9 cellular contexts compared by ENCODE assay signal in the genomic region with DNA sequence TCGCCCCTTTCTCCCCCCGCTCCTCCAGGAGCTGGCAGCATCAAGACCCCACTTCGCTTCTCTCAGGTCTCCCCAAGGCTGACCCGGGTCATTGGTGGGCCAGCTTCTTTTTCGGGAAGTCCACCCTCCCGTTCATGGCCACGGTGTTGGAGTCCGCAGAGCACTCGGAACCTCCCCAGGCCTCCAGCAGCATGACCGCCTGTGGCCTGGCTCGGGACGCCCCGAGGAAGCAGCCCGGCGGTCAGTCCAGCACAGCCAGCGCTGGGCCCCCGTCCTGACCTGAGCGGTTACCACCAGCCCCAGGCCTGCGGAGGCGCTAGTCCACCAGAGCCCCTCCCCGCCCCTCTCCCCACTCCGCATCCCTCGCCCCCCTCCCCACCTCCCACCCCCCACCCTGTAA. TPM values are rescaled to one million over a fixed set of nuclear protein-coding genes. Genes with fewer than 3 reads are reported as not detected.
DNase-seq lines count a peak whose midpoint lies in the region; ATAC-seq and TF ChIP-seq lines count a peak whose summit lies in the region.
"Had no signal": no experiment of that assay in that cellular context is flagged by ENCODE, and none has a peak within 500 bp of the region (broad histone marks: within the 10 kb centered on the region; RNA-seq: fewer than 3 reads in every experiment).

No MANE protein-coding gene starts in this region.

- CTCF ChIA-PET in mammary epithelial cell (lab: Charles Lee; ENCODE audit: low non-redundant PET): interaction anchor here (0.6 kb wide), 1 partner anchor 13 kb away, joined by 3 read pairs; no protein-coding TSS in a partner anchor

- peaks cover 5% of the 10 kb centered on the region for H3K9me3 ChIP-seq in mammary epithelial cell (replicated peaks; ENCODE audit: insufficient read depth, low read length)
- no peaks in the 10 kb centered on the region for H3K9me3 ChIP-seq in liver (ENCODE audit: control insufficient read depth in 4 of 4, low read length in 3 of 4)
- H3K9me3 ChIP-seq in thoracic aorta: no peaks in the 10 kb centered on the region

- H3K9ac ChIP-seq in mammary epithelial cell (ENCODE audit: insufficient read depth, low read length) (peak overlapping the region; percentile 66), liver (ENCODE audit: low read depth in 1 of 2, low read length in 2 of 2) (no peak overlapping the region)

- peak overlapping the region; percentile 98 for H3K4me2 ChIP-seq in mammary epithelial cell (ENCODE audit: insufficient read depth, low read depth, low read length)

- H4K20me1 ChIP-seq in mammary epithelial cell (ENCODE audit: insufficient read depth, low read length): peaks cover 4% of the 10 kb centered on the region

- peaks cover 28% of the 10 kb centered on the region for H3K79me2 ChIP-seq in mammary epithelial cell (ENCODE audit: insufficient read depth, low read length)

- H3K36me3 ChIP-seq in mammary epithelial cell (ENCODE audit: insufficient read depth, low read length) (peaks cover 4% of the 10 kb centered on the region), liver (ENCODE audit: control insufficient read depth in 4 of 4, insufficient read depth in 3 of 4, low read depth in 1 of 4, low read length in 3 of 4) (no peaks in the 10 kb centered on the region), thoracic aorta (peaks cover 7% of the 10 kb centered on the region)

- H3K9me3 Mint-ChIP-seq in activated CD4-positive, alpha-beta T cell treated with anti-CD3 and anti-CD28 coated beads, Interleukin-2, amount 10 ng/mL, durations not matched to agents 24 days and 14 days: peaks cover 3% of the 10 kb centered on the region

- peaks cover 5% of the 10 kb centered on the region for H3K27me3 Mint-ChIP-seq in activated CD4-positive, alpha-beta T cell treated with anti-CD3 and anti-CD28 coated beads, Interleukin-2, amount 10 ng/mL, durations not matched to agents 24 days and 14 days

- no peak for ATAC-seq in thoracic aorta (ENCODE audit: insufficient number of reproducible peaks, low FRiP score, low read depth)

- H3K4me3 Mint-ChIP-seq in activated CD4-positive, alpha-beta T cell treated with anti-CD3 and anti-CD28 coated beads, Interleukin-2, amount 10 ng/mL, durations not matched to agents 24 days and 14 days: peak overlapping the region; percentile 83

- H3K27ac ChIP-seq in mammary epithelial cell (ENCODE audit: insufficient read depth, low read depth, low read length): peak overlapping the region; percentile 52
- no peak overlapping the region for H3K27ac ChIP-seq in liver (ENCODE audit: low read depth in 1 of 2, low read length in 2 of 2)
- no peak overlapping the region for H3K27ac ChIP-seq in thoracic aorta

- H2AFZ ChIP-seq in mammary epithelial cell (ENCODE audit: low read depth, low read length): no peak overlapping the region

- no peak for TF ChIP-seq CTCF in mammary epithelial cell (conservative IDR thresholded peaks at IDR 0.05 in 1 of 2, IDR thresholded peaks at IDR 0.05 in 1 of 2; ENCODE audit: extremely low read depth in 1 of 2, insufficient read depth in 1 of 2, low read depth in 1 of 2, low read length in 2 of 2)
- no peak for TF ChIP-seq CTCF in liver (IDR thresholded peaks at IDR 0.05; ENCODE audit: low read depth, low read length, missing input control)
- no peak for TF ChIP-seq CTCF in thoracic aorta (IDR thresholded peaks at IDR 0.05)

- intact Hi-C loops in activated CD4-positive, alpha-beta T cell treated with anti-CD3 and anti-CD28 coated beads, Interleukin-2, amount 10 ng/mL, durations not matched to agents 24 days and 14 days (cut with micrococcal nuclease): loop anchor here (2.0 to 5.0 kb wide), 3 partner anchors 25 to 556 kb away; a partner anchor contains a TSS
- intact Hi-C loops in mammary epithelial cell (cut with micrococcal nuclease): no loop called here

- dilution Hi-C loops in mammary epithelial cell (cut with HindIII; ENCODE audit: low sequenced_read_pairs): no loop called here

- H3K4me1 ChIP-seq in mammary epithelial cell (ENCODE audit: insufficient read depth, low read length) (peaks cover 17% of the 10 kb centered on the region), liver (ENCODE audit: control insufficient read depth in 4 of 4, insufficient read depth in 4 of 4, low read length in 3 of 4) (peaks cover 2 to 19% (median 6%) of the 10 kb centered on the region in 4 donors), thoracic aorta (ENCODE audit: control insufficient read depth in 1 of 2, low read depth in 2 of 2) (peaks cover 12 to 29% of the 10 kb centered on the region in 2 donors)

- H3K27ac Mint-ChIP-seq in activated CD4-positive, alpha-beta T cell treated with anti-CD3 and anti-CD28 coated beads, Interleukin-2, amount 10 ng/mL, durations not matched to agents 24 days and 14 days: peak overlapping the region; percentile 51

- peaks cover 12% of the 10 kb centered on the region for H3K4me1 Mint-ChIP-seq in activated CD4-positive, alpha-beta T cell treated with anti-CD3 and anti-CD28 coated beads, Interleukin-2, amount 10 ng/mL, durations not matched to agents 24 days and 14 days

- H3K4me3 ChIP-seq in mammary epithelial cell (replicated peaks in 1 of 3; ENCODE audit: insufficient read depth in 1 of 3, low read depth in 2 of 3, low read length in 3 of 3): peak overlapping the region; percentile 85 to 96 (median 90)
- H3K4me3 ChIP-seq in liver (ENCODE audit: low read depth in 1 of 3, low read length in 3 of 3): peak overlapping the region in 2 of 3 donors; percentile 48 to 92
- H3K4me3 ChIP-seq in thoracic aorta: peak overlapping the region; percentile 96

- H3K27me3 ChIP-seq in mammary epithelial cell (ENCODE audit: insufficient read depth, low read length) (no peaks in the 10 kb centered on the region), liver (ENCODE audit: control insufficient read depth in 4 of 4, insufficient read depth in 4 of 4, low read length in 3 of 4) (no peaks in the 10 kb centered on the region), thoracic aorta (replicated peaks; ENCODE audit: insufficient read depth) (no peaks in the 10 kb centered on the region)

- WGBS in mammary epithelial cell (ENCODE audit: low coverage, missing lambda C conversion rate): 13% methylated on average over 7 of the region's 23 CpGs
- 78% methylated on average over 23 of the region's 23 CpGs for WGBS in liver

- in situ Hi-C loops in mammary epithelial cell (cut with MboI; ENCODE audit: low sequenced_read_pairs in 2 of 2): no loop called here

- peaks cover 21% of the 10 kb centered on the region for H3K36me3 Mint-ChIP-seq in activated CD4-positive, alpha-beta T cell treated with anti-CD3 and anti-CD28 coated beads, Interleukin-2, amount 10 ng/mL, durations not matched to agents 24 days and 14 days (ENCODE audit: low read depth)

- TF ChIP-seq RAD21 in liver (IDR thresholded peaks at IDR 0.05): no peak

- BruUV-seq in mammary epithelial cell (replicated peaks; lab: Mats Ljungman, UMichigan): no TSS peak

- DNase-seq in activated CD4-positive, alpha-beta T cell treated with anti-CD3 and anti-CD28 coated beads, Interleukin-2, amount 10 ng/mL, durations not matched to agents 24 days and 14 days: peak; percentile 58
- no peak for DNase-seq in activated CD4-positive, alpha-beta T cell treated with anti-CD3 and anti-CD28 coated beads for 48 hours
- DNase-seq in mammary epithelial cell: no peak
- no peak for DNase-seq in thoracic aorta (ENCODE audit: low spot score)
- DNase-seq in stimulated activated naive CD4-positive, alpha-beta T cell treated with Interleukin-2 at 50 U/mL for 16 hours (lab: John Stamatoyannopoulos, UW): no peak
- DNase-seq in Ammon's horn (ENCODE audit: low spot score): no peak
- no peak for DNase-seq in NCI-H748 (lab: John Stamatoyannopoulos, UW; ENCODE audit: unreplicated experiment)
- DNase-seq: NCI-H187 treated with DMSO at 0.1 percent for 48 hours had no signal

RNA-seq across cellular contexts. Expression of a gene that starts 1.0 kb away (rescaled TPM):
- total RNA-seq in activated CD4-positive, alpha-beta T cell treated with anti-CD3 and anti-CD28 coated beads, Interleukin-2, amount 10 ng/mL, durations not matched to agents 24 days and 14 days: 125 and 130 TPM in 2 replicates
- 100 to 1,000 TPM; 148 to 355 TPM for total RNA-seq in mammary epithelial cell
- 62.8 TPM for polyA plus RNA-seq in mammary epithelial cell
- polyA minus RNA-seq in mammary epithelial cell: 38.1 TPM
- total RNA-seq in liver: 10 to 100 TPM; 25.1 to 25.5 TPM
- 100 to 1,000 TPM in 1 of 2 donors, 1 to 10 TPM in 1; 8.3 to 196 TPM for polyA plus RNA-seq in liver
- 100 to 1,000 TPM; 105 to 197 TPM for total RNA-seq in thoracic aorta

RNA-seq across cellular contexts. Expression of a gene that starts 15.6 kb away (rescaled TPM):
- total RNA-seq in activated CD4-positive, alpha-beta T cell treated with anti-CD3 and anti-CD28 coated beads, Interleukin-2, amount 10 ng/mL, durations not matched to agents 24 days and 14 days: 0.19 and 0.35 TPM in 2 replicates
- total RNA-seq in mammary epithelial cell (1 to 10 TPM in 1 of 2 donors, under 1 TPM in 1; 0.83 to 1.1 TPM), liver (1 to 10 TPM in 1 of 2 donors, under 1 TPM in 1; 0.05 to 1.2 TPM), thoracic aorta (under 1 TPM in 1 of 2 donors, not detected in 1; 0.56 TPM)
- polyA plus RNA-seq in mammary epithelial cell (0.29 TPM), liver (under 1 TPM; 0.11 to 0.36 TPM)
- 0.72 TPM for polyA minus RNA-seq in mammary epithelial cell

RNA-seq across cellular contexts. Expression of a gene that starts 22.7 kb away (rescaled TPM):
- 0.28 and 0.66 TPM in 2 replicates for total RNA-seq in activated CD4-positive, alpha-beta T cell treated with anti-CD3 and anti-CD28 coated beads, Interleukin-2, amount 10 ng/mL, durations not matched to agents 24 days and 14 days
- total RNA-seq in mammary epithelial cell (1 to 10 TPM in 1 of 2 donors, under 1 TPM in 1; 0.33 to 1.4 TPM), liver (under 1 TPM in 1 of 2 donors, not detected in 1; 0.05 TPM), thoracic aorta (1 to 10 TPM in 1 of 2 donors, not detected in 1; 2.4 TPM)
- polyA plus RNA-seq in mammary epithelial cell (0.58 TPM), liver (under 1 TPM in 1 of 2 donors, not detected in 1; 0.12 TPM)
- polyA minus RNA-seq in mammary epithelial cell: not detected

RNA-seq across cellular contexts. Expression of a gene that starts 25.9 kb away (rescaled TPM):
- not detected in 2 replicates for total RNA-seq in activated CD4-positive, alpha-beta T cell treated with anti-CD3 and anti-CD28 coated beads, Interleukin-2, amount 10 ng/mL, durations not matched to agents 24 days and 14 days
- total RNA-seq in mammary epithelial cell (under 1 TPM in 1 of 2 donors, not detected in 1; under 0.01 TPM), liver (not detected), thoracic aorta (not detected)
- polyA plus RNA-seq in mammary epithelial cell (0.16 TPM), liver (not detected)
- polyA minus RNA-seq in mammary epithelial cell: not detected

RNA-seq across cellular contexts. Expression of a gene that starts 32.4 kb away (rescaled TPM):
- total RNA-seq in activated CD4-positive, alpha-beta T cell treated with anti-CD3 and anti-CD28 coated beads, Interleukin-2, amount 10 ng/mL, durations not matched to agents 24 days and 14 days: 0.12 and 0.16 TPM in 2 replicates
- under 1 TPM; under 0.01 to 0.45 TPM for total RNA-seq in mammary epithelial cell
- polyA plus RNA-seq in mammary epithelial cell: 0.60 TPM
- polyA minus RNA-seq in mammary epithelial cell: not detected
- total RNA-seq in liver: under 1 TPM in 1 of 2 donors, not detected in 1; under 0.01 TPM
- under 1 TPM in 1 of 2 donors, not detected in 1; 0.01 TPM for polyA plus RNA-seq in liver
- under 1 TPM in 1 of 2 donors, not detected in 1; 0.54 TPM for total RNA-seq in thoracic aorta
